ENCODE assay signal across 1 cellular context in the genomic region with DNA sequence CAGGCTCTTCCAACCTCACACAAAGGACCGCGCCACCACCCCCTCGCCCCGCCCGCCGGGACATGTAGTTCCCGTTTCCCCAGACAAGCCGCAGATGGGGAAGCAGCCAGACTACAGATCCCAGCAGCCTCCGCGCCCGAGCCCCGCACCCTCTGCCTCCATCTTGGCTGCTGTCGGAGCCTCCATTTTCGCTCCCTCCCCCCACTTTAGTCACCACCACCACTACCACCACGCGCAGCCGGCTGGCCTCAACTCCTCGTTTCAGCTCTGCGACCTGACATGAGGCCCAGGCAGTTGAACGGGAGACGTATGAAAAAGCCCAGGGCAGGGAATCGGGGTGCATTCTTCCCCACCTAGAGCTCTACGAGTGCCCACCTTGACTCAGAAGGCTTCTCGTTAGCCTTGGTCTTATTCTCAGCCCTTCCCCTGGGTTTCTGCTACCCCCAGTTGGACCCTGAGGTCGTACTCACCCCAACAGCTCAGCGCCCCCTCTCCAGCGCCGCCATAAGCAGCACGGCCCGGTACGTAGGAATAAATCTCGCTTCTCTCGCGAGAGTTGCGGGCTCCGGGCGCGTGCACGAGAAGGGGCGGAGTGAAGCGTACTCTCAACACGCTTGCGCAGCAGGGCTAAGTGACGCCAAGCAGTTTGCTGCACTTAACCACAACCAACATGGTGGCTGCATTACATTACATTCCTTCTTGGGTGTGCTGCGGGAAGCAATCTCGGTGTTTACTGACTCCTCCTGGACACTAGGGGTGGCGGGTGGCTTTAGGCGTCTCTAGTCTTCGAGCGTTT.
TF ChIP-seq lines count a peak whose summit lies in the region.

A gene (minus strand): TSS at position 530 of the 796 bp plus-strand sequence. CDS start 18,094 bp downstream, outside the sequence.

TF ChIP-seq in K562, 482 proteins besides CTCF, POLR2A, EP300 and RAD21 (continued from another document and continues in another):
- TF ChIP-seq RBM22 (IDR thresholded peaks at IDR 0.05; ENCODE audit: low read depth, low read length, poor library complexity, severe bottlenecking), result no peak
- peak; percentile 46; the same call in 1 of the 2 replicates for TF ChIP-seq PHTF2 (CRISPR knock-in tag; IDR thresholded peaks at IDR 0.05)
- TF ChIP-seq RFX7 (CRISPR knock-in tag; IDR thresholded peaks at IDR 0.05), result no peak; the same call in 1 of the 2 replicates
- no peak for TF ChIP-seq ATF1 (CRISPR knock-in tag; IDR thresholded peaks at IDR 0.05)
- peak; percentile 93 for TF ChIP-seq ATF1 (tag; IDR thresholded peaks at IDR 0.05)
- peak; percentile 93 for TF ChIP-seq KAT8 (IDR thresholded peaks at IDR 0.05; ENCODE audit: low read depth)
- peak; percentile 84; the same call in 1 of the 2 replicates for TF ChIP-seq KAT7 (CRISPR knock-in tag; IDR thresholded peaks at IDR 0.05; ENCODE audit: borderline replicate concordance)
- TF ChIP-seq ZNF445 (CRISPR knock-in tag; IDR thresholded peaks at IDR 0.05; ENCODE audit: low read depth), result 0 out of 2 replicates have a peak, but pooled peaks have one; percentile 31
- TF ChIP-seq IFI16 (CRISPR knock-in tag; IDR thresholded peaks at IDR 0.05), result 0 out of 2 replicates have a peak, but pooled peaks have one; percentile 32
- no peak for TF ChIP-seq KLF10 (CRISPR knock-in tag; IDR thresholded peaks at IDR 0.05)
- peak; percentile 61 for TF ChIP-seq PHF20 (IDR thresholded peaks at IDR 0.05; ENCODE audit: partially characterized antibody)
- no peak for TF ChIP-seq IRF2 (CRISPR knock-in tag; IDR thresholded peaks at IDR 0.05)
- TF ChIP-seq ZNF444 (CRISPR knock-in tag; IDR thresholded peaks at IDR 0.05), result peak; percentile 52; the same call in 1 of the 2 replicates
- no peak for TF ChIP-seq ZNF431 (CRISPR knock-in tag; IDR thresholded peaks at IDR 0.05)
- TF ChIP-seq PCBP1 (IDR thresholded peaks at IDR 0.05; ENCODE audit: low read depth, low read length, poor library complexity, severe bottlenecking), result peak; percentile 63
- peak; percentile 72; the same call in 1 of the 2 replicates for TF ChIP-seq ZFPM2 (CRISPR knock-in tag; IDR thresholded peaks at IDR 0.05)
- no peak for TF ChIP-seq ZKSCAN1 (IDR thresholded peaks at IDR 0.05; ENCODE audit: low read depth, low read length)
- no peak for TF ChIP-seq FOS (IDR thresholded peaks at IDR 0.05; ENCODE audit: extremely low read depth, insufficient read length)
- TF ChIP-seq ZNF24 (IDR thresholded peaks at IDR 0.05), result no peak; the same call in 1 of the 2 replicates
- no peak for TF ChIP-seq SRSF7 (optimal IDR thresholded peaks at IDR 0.05; ENCODE audit: low read depth, low read length)
- TF ChIP-seq BCL6 (CRISPR knock-in tag; IDR thresholded peaks at IDR 0.05), result no peak
- TF ChIP-seq MAZ (CRISPR knock-in tag; conservative IDR thresholded peaks at IDR 0.05 in 1 of 2, IDR thresholded peaks at IDR 0.05 in 1 of 2), result peak; percentile 82 to 91; a peak in 3 of 4 replicates
- peak; percentile 72 for TF ChIP-seq ZNF311 (CRISPR knock-in tag; IDR thresholded peaks at IDR 0.05)
- TF ChIP-seq, protein P1, sequence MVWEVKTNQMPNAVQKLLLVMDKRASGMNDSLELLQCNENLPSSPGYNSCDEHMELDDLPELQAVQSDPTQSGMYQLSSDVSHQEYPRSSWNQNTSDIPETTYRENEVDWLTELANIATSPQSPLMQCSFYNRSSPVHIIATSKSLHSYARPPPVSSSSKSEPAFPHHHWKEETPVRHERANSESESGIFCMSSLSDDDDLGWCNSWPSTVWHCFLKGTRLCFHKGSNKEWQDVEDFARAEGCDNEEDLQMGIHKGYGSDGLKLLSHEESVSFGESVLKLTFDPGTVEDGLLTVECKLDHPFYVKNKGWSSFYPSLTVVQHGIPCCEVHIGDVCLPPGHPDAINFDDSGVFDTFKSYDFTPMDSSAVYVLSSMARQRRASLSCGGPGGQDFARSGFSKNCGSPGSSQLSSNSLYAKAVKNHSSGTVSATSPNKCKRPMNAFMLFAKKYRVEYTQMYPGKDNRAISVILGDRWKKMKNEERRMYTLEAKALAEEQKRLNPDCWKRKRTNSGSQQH (CRISPR knock-in tag; IDR thresholded peaks at IDR 0.05), result peak; percentile 96; the same call in 1 of the 2 replicates
- TF ChIP-seq, protein P2, sequence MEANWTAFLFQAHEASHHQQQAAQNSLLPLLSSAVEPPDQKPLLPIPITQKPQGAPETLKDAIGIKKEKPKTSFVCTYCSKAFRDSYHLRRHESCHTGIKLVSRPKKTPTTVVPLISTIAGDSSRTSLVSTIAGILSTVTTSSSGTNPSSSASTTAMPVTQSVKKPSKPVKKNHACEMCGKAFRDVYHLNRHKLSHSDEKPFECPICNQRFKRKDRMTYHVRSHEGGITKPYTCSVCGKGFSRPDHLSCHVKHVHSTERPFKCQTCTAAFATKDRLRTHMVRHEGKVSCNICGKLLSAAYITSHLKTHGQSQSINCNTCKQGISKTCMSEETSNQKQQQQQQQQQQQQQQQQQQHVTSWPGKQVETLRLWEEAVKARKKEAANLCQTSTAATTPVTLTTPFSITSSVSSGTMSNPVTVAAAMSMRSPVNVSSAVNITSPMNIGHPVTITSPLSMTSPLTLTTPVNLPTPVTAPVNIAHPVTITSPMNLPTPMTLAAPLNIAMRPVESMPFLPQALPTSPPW (CRISPR knock-in tag; IDR thresholded peaks at IDR 0.05), result peak; percentile 91
- no peak for TF ChIP-seq SAFB2 (IDR thresholded peaks at IDR 0.05; ENCODE audit: borderline replicate concordance, low read depth, low read length, severe bottlenecking)
- TF ChIP-seq NUFIP1 (IDR thresholded peaks at IDR 0.05; ENCODE audit: partially characterized antibody), result no peak
- 0 out of 4 replicates have a peak, but pooled peaks of 1 of the 2 experiments have one; percentile 9 for TF ChIP-seq NONO (IDR thresholded peaks at IDR 0.05; ENCODE audit: low read depth in 2 of 2, low read length in 1 of 2)
- TF ChIP-seq BRF1 (IDR thresholded peaks at IDR 0.05; ENCODE audit: borderline replicate concordance, extremely low read depth, insufficient read length), result no peak
- peak; percentile 76; the same call in 1 of the 2 replicates for TF ChIP-seq ERF (CRISPR knock-in tag; IDR thresholded peaks at IDR 0.05)
- TF ChIP-seq ARNT (IDR thresholded peaks at IDR 0.05), result peak in 1 of 2 experiments; percentile 94; a peak in 2 of 4 replicates
- TF ChIP-seq ZFX (CRISPR knock-in tag; IDR thresholded peaks at IDR 0.05), result peak; percentile 89
- TF ChIP-seq SIN3B (IDR thresholded peaks at IDR 0.05; ENCODE audit: low read depth), result no peak
- TF ChIP-seq, protein P3, sequence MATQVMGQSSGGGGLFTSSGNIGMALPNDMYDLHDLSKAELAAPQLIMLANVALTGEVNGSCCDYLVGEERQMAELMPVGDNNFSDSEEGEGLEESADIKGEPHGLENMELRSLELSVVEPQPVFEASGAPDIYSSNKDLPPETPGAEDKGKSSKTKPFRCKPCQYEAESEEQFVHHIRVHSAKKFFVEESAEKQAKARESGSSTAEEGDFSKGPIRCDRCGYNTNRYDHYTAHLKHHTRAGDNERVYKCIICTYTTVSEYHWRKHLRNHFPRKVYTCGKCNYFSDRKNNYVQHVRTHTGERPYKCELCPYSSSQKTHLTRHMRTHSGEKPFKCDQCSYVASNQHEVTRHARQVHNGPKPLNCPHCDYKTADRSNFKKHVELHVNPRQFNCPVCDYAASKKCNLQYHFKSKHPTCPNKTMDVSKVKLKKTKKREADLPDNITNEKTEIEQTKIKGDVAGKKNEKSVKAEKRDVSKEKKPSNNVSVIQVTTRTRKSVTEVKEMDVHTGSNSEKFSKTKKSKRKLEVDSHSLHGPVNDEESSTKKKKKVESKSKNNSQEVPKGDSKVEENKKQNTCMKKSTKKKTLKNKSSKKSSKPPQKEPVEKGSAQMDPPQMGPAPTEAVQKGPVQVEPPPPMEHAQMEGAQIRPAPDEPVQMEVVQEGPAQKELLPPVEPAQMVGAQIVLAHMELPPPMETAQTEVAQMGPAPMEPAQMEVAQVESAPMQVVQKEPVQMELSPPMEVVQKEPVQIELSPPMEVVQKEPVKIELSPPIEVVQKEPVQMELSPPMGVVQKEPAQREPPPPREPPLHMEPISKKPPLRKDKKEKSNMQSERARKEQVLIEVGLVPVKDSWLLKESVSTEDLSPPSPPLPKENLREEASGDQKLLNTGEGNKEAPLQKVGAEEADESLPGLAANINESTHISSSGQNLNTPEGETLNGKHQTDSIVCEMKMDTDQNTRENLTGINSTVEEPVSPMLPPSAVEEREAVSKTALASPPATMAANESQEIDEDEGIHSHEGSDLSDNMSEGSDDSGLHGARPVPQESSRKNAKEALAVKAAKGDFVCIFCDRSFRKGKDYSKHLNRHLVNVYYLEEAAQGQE (CRISPR knock-in tag; IDR thresholded peaks at IDR 0.05; ENCODE audit: low read depth), result peak; percentile 85; the same call in 1 of the 2 replicates
- TF ChIP-seq ZNF347 (CRISPR knock-in tag; IDR thresholded peaks at IDR 0.05; ENCODE audit: low read depth), result no peak
- TF ChIP-seq ZNF12 (CRISPR knock-in tag; IDR thresholded peaks at IDR 0.05), result no peak
- no peak for TF ChIP-seq RBM15 (IDR thresholded peaks at IDR 0.05; ENCODE audit: insufficient read depth, low read length)
- TF ChIP-seq SMARCB1 (IDR thresholded peaks at IDR 0.05; ENCODE audit: insufficient read length, low read depth), result no peak
- TF ChIP-seq, protein P4, sequence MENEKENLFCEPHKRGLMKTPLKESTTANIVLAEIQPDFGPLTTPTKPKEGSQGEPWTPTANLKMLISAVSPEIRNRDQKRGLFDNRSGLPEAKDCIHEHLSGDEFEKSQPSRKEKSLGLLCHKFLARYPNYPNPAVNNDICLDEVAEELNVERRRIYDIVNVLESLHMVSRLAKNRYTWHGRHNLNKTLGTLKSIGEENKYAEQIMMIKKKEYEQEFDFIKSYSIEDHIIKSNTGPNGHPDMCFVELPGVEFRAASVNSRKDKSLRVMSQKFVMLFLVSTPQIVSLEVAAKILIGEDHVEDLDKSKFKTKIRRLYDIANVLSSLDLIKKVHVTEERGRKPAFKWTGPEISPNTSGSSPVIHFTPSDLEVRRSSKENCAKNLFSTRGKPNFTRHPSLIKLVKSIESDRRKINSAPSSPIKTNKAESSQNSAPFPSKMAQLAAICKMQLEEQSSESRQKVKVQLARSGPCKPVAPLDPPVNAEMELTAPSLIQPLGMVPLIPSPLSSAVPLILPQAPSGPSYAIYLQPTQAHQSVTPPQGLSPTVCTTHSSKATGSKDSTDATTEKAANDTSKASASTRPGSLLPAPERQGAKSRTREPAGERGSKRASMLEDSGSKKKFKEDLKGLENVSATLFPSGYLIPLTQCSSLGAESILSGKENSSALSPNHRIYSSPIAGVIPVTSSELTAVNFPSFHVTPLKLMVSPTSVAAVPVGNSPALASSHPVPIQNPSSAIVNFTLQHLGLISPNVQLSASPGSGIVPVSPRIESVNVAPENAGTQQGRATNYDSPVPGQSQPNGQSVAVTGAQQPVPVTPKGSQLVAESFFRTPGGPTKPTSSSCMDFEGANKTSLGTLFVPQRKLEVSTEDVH (IDR thresholded peaks at IDR 0.05; ENCODE audit: low read depth, partially characterized antibody), result no peak
- TF ChIP-seq, protein P5, sequence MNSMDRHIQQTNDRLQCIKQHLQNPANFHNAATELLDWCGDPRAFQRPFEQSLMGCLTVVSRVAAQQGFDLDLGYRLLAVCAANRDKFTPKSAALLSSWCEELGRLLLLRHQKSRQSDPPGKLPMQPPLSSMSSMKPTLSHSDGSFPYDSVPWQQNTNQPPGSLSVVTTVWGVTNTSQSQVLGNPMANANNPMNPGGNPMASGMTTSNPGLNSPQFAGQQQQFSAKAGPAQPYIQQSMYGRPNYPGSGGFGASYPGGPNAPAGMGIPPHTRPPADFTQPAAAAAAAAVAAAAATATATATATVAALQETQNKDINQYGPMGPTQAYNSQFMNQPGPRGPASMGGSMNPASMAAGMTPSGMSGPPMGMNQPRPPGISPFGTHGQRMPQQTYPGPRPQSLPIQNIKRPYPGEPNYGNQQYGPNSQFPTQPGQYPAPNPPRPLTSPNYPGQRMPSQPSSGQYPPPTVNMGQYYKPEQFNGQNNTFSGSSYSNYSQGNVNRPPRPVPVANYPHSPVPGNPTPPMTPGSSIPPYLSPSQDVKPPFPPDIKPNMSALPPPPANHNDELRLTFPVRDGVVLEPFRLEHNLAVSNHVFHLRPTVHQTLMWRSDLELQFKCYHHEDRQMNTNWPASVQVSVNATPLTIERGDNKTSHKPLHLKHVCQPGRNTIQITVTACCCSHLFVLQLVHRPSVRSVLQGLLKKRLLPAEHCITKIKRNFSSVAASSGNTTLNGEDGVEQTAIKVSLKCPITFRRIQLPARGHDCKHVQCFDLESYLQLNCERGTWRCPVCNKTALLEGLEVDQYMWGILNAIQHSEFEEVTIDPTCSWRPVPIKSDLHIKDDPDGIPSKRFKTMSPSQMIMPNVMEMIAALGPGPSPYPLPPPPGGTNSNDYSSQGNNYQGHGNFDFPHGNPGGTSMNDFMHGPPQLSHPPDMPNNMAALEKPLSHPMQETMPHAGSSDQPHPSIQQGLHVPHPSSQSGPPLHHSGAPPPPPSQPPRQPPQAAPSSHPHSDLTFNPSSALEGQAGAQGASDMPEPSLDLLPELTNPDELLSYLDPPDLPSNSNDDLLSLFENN (IDR thresholded peaks at IDR 0.05; ENCODE audit: low read depth in 2 of 2, low read length in 2 of 2), result peak in 1 of 2 experiments; percentile 79; a peak in 1 of 4 replicates
- TF ChIP-seq CXXC5 (CRISPR knock-in tag; IDR thresholded peaks at IDR 0.05), result peak; percentile 96
- TF ChIP-seq MAFG (tag; conservative IDR thresholded peaks at IDR 0.05), result no peak
- TF ChIP-seq ZC3H8 (IDR thresholded peaks at IDR 0.05), result no peak
- no peak for TF ChIP-seq U2AF1 (optimal IDR thresholded peaks at IDR 0.05; ENCODE audit: low read depth, low read length)
- TF ChIP-seq, protein P6, sequence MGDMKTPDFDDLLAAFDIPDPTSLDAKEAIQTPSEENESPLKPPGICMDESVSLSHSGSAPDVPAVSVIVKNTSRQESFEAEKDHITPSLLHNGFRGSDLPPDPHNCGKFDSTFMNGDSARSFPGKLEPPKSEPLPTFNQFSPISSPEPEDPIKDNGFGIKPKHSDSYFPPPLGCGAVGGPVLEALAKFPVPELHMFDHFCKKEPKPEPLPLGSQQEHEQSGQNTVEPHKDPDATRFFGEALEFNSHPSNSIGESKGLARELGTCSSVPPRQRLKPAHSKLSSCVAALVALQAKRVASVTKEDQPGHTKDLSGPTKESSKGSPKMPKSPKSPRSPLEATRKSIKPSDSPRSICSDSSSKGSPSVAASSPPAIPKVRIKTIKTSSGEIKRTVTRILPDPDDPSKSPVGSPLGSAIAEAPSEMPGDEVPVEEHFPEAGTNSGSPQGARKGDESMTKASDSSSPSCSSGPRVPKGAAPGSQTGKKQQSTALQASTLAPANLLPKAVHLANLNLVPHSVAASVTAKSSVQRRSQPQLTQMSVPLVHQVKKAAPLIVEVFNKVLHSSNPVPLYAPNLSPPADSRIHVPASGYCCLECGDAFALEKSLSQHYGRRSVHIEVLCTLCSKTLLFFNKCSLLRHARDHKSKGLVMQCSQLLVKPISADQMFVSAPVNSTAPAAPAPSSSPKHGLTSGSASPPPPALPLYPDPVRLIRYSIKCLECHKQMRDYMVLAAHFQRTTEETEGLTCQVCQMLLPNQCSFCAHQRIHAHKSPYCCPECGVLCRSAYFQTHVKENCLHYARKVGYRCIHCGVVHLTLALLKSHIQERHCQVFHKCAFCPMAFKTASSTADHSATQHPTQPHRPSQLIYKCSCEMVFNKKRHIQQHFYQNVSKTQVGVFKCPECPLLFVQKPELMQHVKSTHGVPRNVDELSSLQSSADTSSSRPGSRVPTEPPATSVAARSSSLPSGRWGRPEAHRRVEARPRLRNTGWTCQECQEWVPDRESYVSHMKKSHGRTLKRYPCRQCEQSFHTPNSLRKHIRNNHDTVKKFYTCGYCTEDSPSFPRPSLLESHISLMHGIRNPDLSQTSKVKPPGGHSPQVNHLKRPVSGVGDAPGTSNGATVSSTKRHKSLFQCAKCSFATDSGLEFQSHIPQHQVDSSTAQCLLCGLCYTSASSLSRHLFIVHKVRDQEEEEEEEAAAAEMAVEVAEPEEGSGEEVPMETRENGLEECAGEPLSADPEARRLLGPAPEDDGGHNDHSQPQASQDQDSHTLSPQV (IDR thresholded peaks at IDR 0.05), result peak; percentile 50; the same call in 1 of the 2 replicates
- TF ChIP-seq CBX2 (IDR thresholded peaks at IDR 0.05; ENCODE audit: insufficient read depth, low read length, poor library complexity, severe bottlenecking), result no peak
